17 cellular contexts compared by ENCODE assay signal in the genomic region with DNA sequence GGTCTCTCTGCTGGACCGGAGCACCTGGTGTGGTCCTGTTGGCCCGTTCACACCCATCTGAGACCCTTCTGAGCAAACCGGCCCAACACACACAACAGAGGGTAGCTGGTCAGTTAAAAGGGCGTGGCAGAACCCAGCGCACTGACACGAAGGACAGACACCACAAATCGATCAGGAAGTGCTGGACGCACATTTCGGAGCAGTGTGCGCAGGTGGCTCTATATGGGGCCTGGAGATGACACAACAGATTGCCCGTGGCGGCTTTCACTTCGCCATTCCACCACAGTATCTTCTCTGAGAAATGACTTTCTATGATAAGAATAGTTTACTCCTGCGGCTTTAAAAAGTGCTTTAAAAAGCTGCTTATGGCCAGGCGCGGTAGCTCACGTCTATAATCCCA. TPM values are rescaled to one million over a fixed set of nuclear protein-coding genes. Genes with fewer than 3 reads are reported as not detected.
DNase-seq lines count a peak whose midpoint lies in the region; ATAC-seq lines count a peak whose summit lies in the region.
"Had no signal": no experiment of that assay in that cellular context is flagged by ENCODE, and none has a peak within 500 bp of the region (broad histone marks: within the 10 kb centered on the region; RNA-seq: fewer than 3 reads in every experiment).

No MANE protein-coding gene starts in this region.

- H3K4me1 Mint-ChIP-seq in activated naive CD4-positive, alpha-beta T cell treated with anti-CD3 and anti-CD28 coated beads, Interleukin-2, amount 10 ng/mL, durations not matched to agents 7 days and 5 days, result peaks cover 63% of the 10 kb centered on the region
- peaks cover 54% of the 10 kb centered on the region for H3K4me1 Mint-ChIP-seq in activated T-helper 2 cell treated with anti-CD3 and anti-CD28 coated beads, Interferon-gamma antibody, Interleukin-2, Interleukin-4, amounts not matched to agents 10 μg/mL and 5 μg/mL and 100 μg/mL, durations not matched to agents 14 hours and 24 hours and 36 hours (ENCODE audit: low read depth)
- H3K4me1 Mint-ChIP-seq in stimulated activated effector memory CD8-positive, alpha-beta T cell treated with anti-CD3 and anti-CD28 coated beads, Interleukin-12 subunit alpha, Interleukin-12 subunit beta, amount 100 ng/mL, for 72 hours, result peaks cover 27% of the 10 kb centered on the region
- H3K4me1 Mint-ChIP-seq: WTC11 had no signal

- no peak for ATAC-seq in stimulated activated effector memory CD8-positive, alpha-beta T cell treated with anti-CD3 and anti-CD28 coated beads, Interleukin-12 subunit alpha, Interleukin-12 subunit beta, amount 100 ng/mL, for 72 hours
- ATAC-seq in HG03521 (IDR thresholded peaks at IDR 0.05; ENCODE audit: unreplicated experiment), result no peak
- ATAC-seq: right cardiac atrium, WTC11 had no signal

- peak overlapping the region; percentile 28 for H3K4me3 Mint-ChIP-seq in activated naive CD4-positive, alpha-beta T cell treated with anti-CD3 and anti-CD28 coated beads, Interleukin-2, amount 10 ng/mL, durations not matched to agents 7 days and 5 days
- H3K4me3 Mint-ChIP-seq in activated T-helper 2 cell treated with anti-CD3 and anti-CD28 coated beads, Interferon-gamma antibody, Interleukin-2, Interleukin-4, amounts not matched to agents 10 μg/mL and 5 μg/mL and 100 μg/mL, durations not matched to agents 14 hours and 24 hours and 36 hours (ENCODE audit: low read depth), result peak overlapping the region; percentile 54
- peak overlapping the region; percentile 11 for H3K4me3 Mint-ChIP-seq in stimulated activated effector memory CD8-positive, alpha-beta T cell treated with anti-CD3 and anti-CD28 coated beads, Interleukin-12 subunit alpha, Interleukin-12 subunit beta, amount 100 ng/mL, for 72 hours
- H3K4me3 Mint-ChIP-seq: WTC11 had no signal

- peaks cover 22% of the 10 kb centered on the region for H3K36me3 Mint-ChIP-seq in activated naive CD4-positive, alpha-beta T cell treated with anti-CD3 and anti-CD28 coated beads, Interleukin-2, amount 10 ng/mL, durations not matched to agents 7 days and 5 days
- H3K36me3 Mint-ChIP-seq in activated T-helper 2 cell treated with anti-CD3 and anti-CD28 coated beads, Interferon-gamma antibody, Interleukin-2, Interleukin-4, amounts not matched to agents 10 μg/mL and 5 μg/mL and 100 μg/mL, durations not matched to agents 14 hours and 24 hours and 36 hours (ENCODE audit: low read depth), result peaks cover 26% of the 10 kb centered on the region
- peaks cover 37% of the 10 kb centered on the region for H3K36me3 Mint-ChIP-seq in stimulated activated effector memory CD8-positive, alpha-beta T cell treated with anti-CD3 and anti-CD28 coated beads, Interleukin-12 subunit alpha, Interleukin-12 subunit beta, amount 100 ng/mL, for 72 hours

- no peak for DNase-seq in activated naive CD4-positive, alpha-beta T cell treated with anti-CD3 and anti-CD28 coated beads, Interleukin-2, amount 10 ng/mL, durations not matched to agents 7 days and 5 days
- DNase-seq in activated naive CD4-positive, alpha-beta T cell (lab: John Stamatoyannopoulos, UW), result no peak
- peak; percentile 59 for DNase-seq in NOMO-1 treated with DMSO at 0.1 percent for 48 hours (lab: John Stamatoyannopoulos, UW; ENCODE audit: unreplicated experiment)
- DNase-seq in activated T-helper 2 cell treated with anti-CD3 and anti-CD28 coated beads, Interferon-gamma antibody, Interleukin-2, Interleukin-4, amounts not matched to agents 10 μg/mL and 5 μg/mL and 100 μg/mL, durations not matched to agents 14 hours and 24 hours and 36 hours (ENCODE audit: low spot score), result no peak
- DNase-seq in stimulated activated effector memory CD8-positive, alpha-beta T cell treated with anti-CD3 and anti-CD28 coated beads, Interleukin-12 subunit alpha, Interleukin-12 subunit beta, amount 100 ng/mL, for 72 hours (ENCODE audit: low spot score in 2 of 2), result no peak
- no peak for DNase-seq in dermis blood vessel endothelial cell
- no peak for DNase-seq in NCI-H69 (lab: John Stamatoyannopoulos, UW)
- DNase-seq: DMS79 treated with DMSO at 0.1 percent for 48 hours, GM23248, MG63, NCI-H146, NCI-H2171, NCI-H526, SJCRH30 had no signal

- peaks cover 6% of the 10 kb centered on the region for H3K27me3 Mint-ChIP-seq in activated naive CD4-positive, alpha-beta T cell treated with anti-CD3 and anti-CD28 coated beads, Interleukin-2, amount 10 ng/mL, durations not matched to agents 7 days and 5 days
- H3K27me3 Mint-ChIP-seq in activated T-helper 2 cell treated with anti-CD3 and anti-CD28 coated beads, Interferon-gamma antibody, Interleukin-2, Interleukin-4, amounts not matched to agents 10 μg/mL and 5 μg/mL and 100 μg/mL, durations not matched to agents 14 hours and 24 hours and 36 hours (ENCODE audit: low read depth), result no peaks in the 10 kb centered on the region

- intact Hi-C loops in activated T-helper 2 cell treated with anti-CD3 and anti-CD28 coated beads, Interferon-gamma antibody, Interleukin-2, Interleukin-4, amounts not matched to agents 10 μg/mL and 5 μg/mL and 100 μg/mL, durations not matched to agents 14 hours and 24 hours and 36 hours (cut with micrococcal nuclease), result loop anchor here (2.0 kb wide), 1 partner anchor 17 kb away; no protein-coding TSS in a partner anchor

- H3K9me3 Mint-ChIP-seq in activated naive CD4-positive, alpha-beta T cell treated with anti-CD3 and anti-CD28 coated beads, Interleukin-2, amount 10 ng/mL, durations not matched to agents 7 days and 5 days, result no peaks in the 10 kb centered on the region
- no peaks in the 10 kb centered on the region for H3K9me3 Mint-ChIP-seq in activated T-helper 2 cell treated with anti-CD3 and anti-CD28 coated beads, Interferon-gamma antibody, Interleukin-2, Interleukin-4, amounts not matched to agents 10 μg/mL and 5 μg/mL and 100 μg/mL, durations not matched to agents 14 hours and 24 hours and 36 hours
- H3K9me3 Mint-ChIP-seq in stimulated activated effector memory CD8-positive, alpha-beta T cell treated with anti-CD3 and anti-CD28 coated beads, Interleukin-12 subunit alpha, Interleukin-12 subunit beta, amount 100 ng/mL, for 72 hours, result no peaks in the 10 kb centered on the region
- H3K9me3 Mint-ChIP-seq: WTC11 had no signal

- peak overlapping the region; percentile 90 for H3K27ac Mint-ChIP-seq in activated naive CD4-positive, alpha-beta T cell treated with anti-CD3 and anti-CD28 coated beads, Interleukin-2, amount 10 ng/mL, durations not matched to agents 7 days and 5 days
- peak overlapping the region; percentile 90 for H3K27ac Mint-ChIP-seq in activated T-helper 2 cell treated with anti-CD3 and anti-CD28 coated beads, Interferon-gamma antibody, Interleukin-2, Interleukin-4, amounts not matched to agents 10 μg/mL and 5 μg/mL and 100 μg/mL, durations not matched to agents 14 hours and 24 hours and 36 hours
- peak overlapping the region; percentile 82 for H3K27ac Mint-ChIP-seq in stimulated activated effector memory CD8-positive, alpha-beta T cell treated with anti-CD3 and anti-CD28 coated beads, Interleukin-12 subunit alpha, Interleukin-12 subunit beta, amount 100 ng/mL, for 72 hours
- H3K27ac Mint-ChIP-seq: WTC11 had no signal

- CTCF ChIA-PET in activated naive CD4-positive, alpha-beta T cell treated with anti-CD3 and anti-CD28 coated beads, Interleukin-2, amount 10 ng/mL, durations not matched to agents 7 days and 5 days (lab: Charles Lee), result interaction anchor here (1.0 to 1.9 kb wide), 6 partner anchors 8 to 169 kb away, joined by 3 to 6 read pairs (median 4); no protein-coding TSS in a partner anchor

RNA-seq across cellular contexts. Expression of gene CCDC57, which starts 12.5 kb away (rescaled TPM):
- total RNA-seq in activated T-helper 2 cell treated with anti-CD3 and anti-CD28 coated beads, Interferon-gamma antibody, Interleukin-2, Interleukin-4, amounts not matched to agents 10 μg/mL and 5 μg/mL and 100 μg/mL, durations not matched to agents 14 hours and 24 hours and 36 hours, result 51.7 and 53.1 TPM in 2 replicates
- total RNA-seq in dermis blood vessel endothelial cell, result 5.4 and 9.4 TPM in 2 replicates

RNA-seq across cellular contexts. Expression of gene SLC16A3, which starts 28.7 kb away (rescaled TPM):
- total RNA-seq in activated T-helper 2 cell treated with anti-CD3 and anti-CD28 coated beads, Interferon-gamma antibody, Interleukin-2, Interleukin-4, amounts not matched to agents 10 μg/mL and 5 μg/mL and 100 μg/mL, durations not matched to agents 14 hours and 24 hours and 36 hours, result 187 and 200 TPM in 2 replicates
- total RNA-seq in dermis blood vessel endothelial cell, result 99.4 and 121 TPM in 2 replicates
